In the genomic region with DNA sequence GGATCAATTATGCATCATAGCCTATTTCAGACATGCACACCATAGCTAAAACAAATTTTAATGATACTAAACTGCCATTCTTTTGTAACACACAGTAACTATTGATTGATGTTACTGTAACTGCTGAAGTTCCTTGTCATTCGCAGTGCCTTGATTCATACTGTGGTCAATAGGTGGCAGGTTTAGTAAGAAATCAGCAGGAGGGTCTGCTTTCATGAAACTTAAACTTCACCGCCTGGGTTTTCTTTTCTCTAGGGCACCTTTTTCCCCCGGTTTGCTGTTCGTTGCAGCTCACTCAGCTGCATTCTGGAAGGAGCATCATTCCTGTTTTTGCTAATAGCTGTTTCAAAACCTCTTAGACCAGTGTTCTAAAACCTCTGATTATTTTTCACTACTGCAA, we compare ENCODE assay signal across 21 cellular contexts.
"Had no signal": no experiment of that assay in that cellular context is flagged by ENCODE, and none has a peak within 500 bp of the region (broad histone marks: within the 10 kb centered on the region; RNA-seq: fewer than 3 reads in every experiment).

No MANE protein-coding gene starts in this region.

- H3K4me3 ChIP-seq: right atrium auricular region, tibial artery, uterus had no signal

- DNase-seq: activated CD4-positive, alpha-beta T cell treated with anti-CD3 and anti-CD28 coated beads, Interleukin-2, amount 50 U/mL, for 1 hour; activated CD8-positive, alpha-beta memory T cell treated with anti-CD3 and anti-CD28 coated beads, Interleukin-2, amount 50 U/mL, for 4 hours; activated effector memory CD4-positive, alpha-beta T cell treated with anti-CD3 and anti-CD28 coated beads, Interleukin-2, amount 50 U/mL, for 16 hours; activated naive CD4-positive, alpha-beta T cell treated with anti-CD3 and anti-CD28 coated beads, Interleukin-2, amount 50 U/mL, for 16 hours; activated T-cell treated with anti-CD3 and anti-CD28 coated beads, Interleukin-2, amount 50 U/mL, for 48 hours; aorta; cerebellar nuclear complex; dermis blood vessel endothelial cell; effector memory CD8-positive, alpha-beta T cell; islet precursor cell; midbrain; occipital lobe; stimulated activated CD4-positive, alpha-beta T cell treated with anti-CD3 and anti-CD28 coated beads, Interleukin-2, amount 100 ng/mL, for 24 hours; stimulated activated naive CD4-positive, alpha-beta T cell treated with Interleukin-2 at 50 U/mL for 16 hours; T-helper 1 cell; T1000; tibial artery; uterus had no signal

- H3K4me1 ChIP-seq: right atrium auricular region, tibial artery, uterus had no signal

- H3K9me3 ChIP-seq: uterus had no signal

- H3K27me3 ChIP-seq: right atrium auricular region, tibial artery, uterus had no signal

- H3K27ac ChIP-seq: right atrium auricular region, tibial artery, uterus had no signal

- H3K36me3 ChIP-seq: right atrium auricular region, tibial artery, uterus had no signal

- ATAC-seq: activated CD4-positive, CD25-positive, alpha-beta regulatory T cell treated with anti-CD3 and anti-CD28 coated beads, Interleukin-2, amount 50 U/mL, for 24 hours; effector memory CD8-positive, alpha-beta T cell; left lobe of liver had no signal
